Comparison of ENCODE assay signal across 9 cellular contexts in the genomic region with DNA sequence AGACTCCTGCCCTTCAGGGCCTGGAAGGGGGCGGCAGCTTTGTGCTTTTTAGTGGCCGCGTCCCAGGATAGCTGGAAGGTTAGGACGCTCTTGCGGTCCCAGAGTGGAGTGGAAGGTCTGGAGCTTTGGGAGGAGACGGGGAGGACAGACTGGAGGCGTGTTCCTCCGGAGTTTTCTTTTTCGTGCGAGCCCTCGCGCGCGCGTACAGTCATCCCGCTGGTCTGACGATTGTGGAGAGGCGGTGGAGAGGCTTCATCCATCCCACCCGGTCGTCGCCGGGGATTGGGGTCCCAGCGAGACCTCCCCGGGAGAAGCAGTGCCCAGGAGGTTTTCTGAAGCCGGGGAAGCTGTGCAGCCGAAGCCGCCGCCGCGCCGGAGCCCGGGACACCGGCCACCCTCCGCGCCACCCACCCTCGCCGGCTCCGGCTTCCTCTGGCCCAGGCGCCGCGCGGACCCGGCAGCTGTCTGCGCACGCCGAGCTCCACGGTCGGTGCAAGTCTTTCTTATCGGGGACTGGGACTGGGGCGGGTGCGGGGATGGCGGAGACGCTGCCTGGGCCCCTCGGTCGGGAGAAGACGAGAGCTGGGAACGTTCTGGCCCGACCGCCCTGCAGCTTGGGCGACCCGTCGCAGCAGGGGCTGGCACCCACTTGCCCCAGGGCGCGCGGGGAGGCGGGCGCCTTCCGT. TPM values are rescaled to one million over a fixed set of nuclear protein-coding genes. Genes with fewer than 3 reads are reported as not detected.
DNase-seq lines count a peak whose midpoint lies in the region; ATAC-seq, FAIRE-seq and TF ChIP-seq lines count a peak whose summit lies in the region.
"Had no signal": no experiment of that assay in that cellular context is flagged by ENCODE, and none has a peak within 500 bp of the region (broad histone marks: within the 10 kb centered on the region; RNA-seq: fewer than 3 reads in every experiment).

EDNRA (plus strand) TSS at position 207 of the 686 bp plus-strand sequence. CDS start 4,585 bp downstream, outside the sequence.

- H3K4me3 ChIP-seq in ACC112 (ENCODE audit: low read depth, low read length) (peak within 1 kb of the TSS; percentile 89), NT2/D1 (ENCODE audit: insufficient read length, low read depth) (peak within 1 kb of the TSS; percentile 65), fibroblast of mammary gland (ENCODE audit: control insufficient read depth, low read depth, low read length) (peak within 1 kb of the TSS; percentile 47), small intestine (ENCODE audit: low read depth in 1 of 2, low read length in 2 of 2) (peak within 1 kb of the TSS in 1 of 2 donors; percentile 38)
- H3K4me3 ChIP-seq: K562 had no signal

- peak within 1 kb of the TSS; percentile 82 for H2AFZ ChIP-seq in ACC112 (ENCODE audit: low read length, unreplicated experiment)

- peaks cover 43% of the 10 kb centered on the region for H3K27me3 Mint-ChIP-seq in nephron progenitor cell (ENCODE audit: low read depth, poor library complexity)

- ATAC-seq in HG03108 (IDR thresholded peaks at IDR 0.05; ENCODE audit: unreplicated experiment): no peak
- ATAC-seq: K562 had no signal

- H3K27ac ChIP-seq in ACC112 (ENCODE audit: low read depth, low read length): no peak within 1 kb of the TSS
- peak within 1 kb of the TSS in 1 of 2 donors; percentile 71 for H3K27ac ChIP-seq in small intestine (ENCODE audit: low read depth in 1 of 2, low read length in 1 of 2)

- DNase-seq in NT2/D1 (ENCODE audit: low read depth, low spot score) (peak; percentile 6), fibroblast of mammary gland (ENCODE audit: low read depth) (peak; percentile 47), nephron progenitor cell (peak; percentile 71), small intestine (no peak), activated gamma-delta T cell treated with Interleukin-2 at 50 U/mL for 16 hours (no peak)
- no peak for DNase-seq in activated naive CD4-positive, alpha-beta T cell treated with anti-CD3 and anti-CD28 coated beads, Interleukin-2, amount 50 U/mL, for 16 hours

- H3K27ac Mint-ChIP-seq in nephron progenitor cell: no peak within 1 kb of the TSS

- no peak for TF ChIP-seq CTCF in fibroblast of mammary gland (conservative IDR thresholded peaks at IDR 0.05; ENCODE audit: control insufficient read depth, insufficient read depth, low read depth, low read length)
- TF ChIP-seq CTCF in nephron progenitor cell (IDR thresholded peaks at IDR 0.05): no peak

- H3K9me3 ChIP-seq in NT2/D1 (ENCODE audit: insufficient read depth, low read length) (no peaks in the 10 kb centered on the region), small intestine (ENCODE audit: control insufficient read depth, low read depth) (no peaks in the 10 kb centered on the region)

- H3K4me1 ChIP-seq in ACC112 (ENCODE audit: control insufficient read depth, insufficient read depth, low read length, unreplicated experiment) (peaks cover 26% of the 10 kb centered on the region), NT2/D1 (ENCODE audit: insufficient read depth, insufficient read length) (no peaks in the 10 kb centered on the region), small intestine (ENCODE audit: control insufficient read depth in 2 of 2, insufficient read depth in 1 of 2, low read depth in 1 of 2, low read length in 1 of 2) (peaks cover 0 to 3% of the 10 kb centered on the region in 2 donors)

- H3K27me3 ChIP-seq in ACC112 (ENCODE audit: insufficient read depth, low read length) (no peaks in the 10 kb centered on the region), NT2/D1 (ENCODE audit: insufficient read depth, insufficient read length) (peaks cover 35% of the 10 kb centered on the region), small intestine (ENCODE audit: control insufficient read depth in 2 of 2, insufficient read depth in 2 of 2, low read length in 2 of 2) (peaks cover 0 to 2% of the 10 kb centered on the region in 2 donors)

- peaks cover 11% of the 10 kb centered on the region for H3K4me1 Mint-ChIP-seq in nephron progenitor cell

- H3K79me2 ChIP-seq in ACC112 (ENCODE audit: control insufficient read depth, insufficient read depth, low read length, unreplicated experiment): no peaks in the 10 kb centered on the region

- FAIRE-seq in small intestine (lab: Jason Lieb, UNC): no peak
- FAIRE-seq: K562 had no signal

- H3K36me3 ChIP-seq in ACC112 (ENCODE audit: insufficient read depth, low read length): no peaks in the 10 kb centered on the region
- H3K36me3 ChIP-seq in NT2/D1 (ENCODE audit: insufficient read depth, insufficient read length, low read length): no peaks in the 10 kb centered on the region
- no peaks in the 10 kb centered on the region for H3K36me3 ChIP-seq in small intestine (ENCODE audit: control insufficient read depth in 2 of 2, insufficient read depth in 2 of 2, low read length in 2 of 2)

- no peaks in the 10 kb centered on the region for H3K36me3 Mint-ChIP-seq in nephron progenitor cell (ENCODE audit: low read depth)

- no peaks in the 10 kb centered on the region for H3K9me3 Mint-ChIP-seq in nephron progenitor cell

- 3 to 14% (median 8%) methylated on average over 52 to 68 of the region's 68 CpGs for WGBS in small intestine, 3 donors

- peak within 1 kb of the TSS; percentile 94 for H3K4me3 Mint-ChIP-seq in nephron progenitor cell

- H3K9ac ChIP-seq in NT2/D1 (ENCODE audit: insufficient read length, low read depth): peak within 1 kb of the TSS; percentile 67

RNA-seq across cellular contexts. Expression of gene EDNRA, which starts in this region (rescaled TPM):
- 1 to 10 TPM in 1 of 3 donors, under 1 TPM in 1, not detected in 1; 0.27 to 3.3 TPM for polyA plus RNA-seq in small intestine
- polyA plus RNA-seq: K562 had no signal

Comparison
In these comparisons a context has a peak if more than half of its experiments do, and no peak if none do; other contexts are left out.
1. DNase-seq: peak in NT2/D1 (single experiment), fibroblast of mammary gland (single experiment) and nephron progenitor cell (single experiment); none in small intestine (single experiment), activated naive CD4-positive, alpha-beta T cell treated with anti-CD3 and anti-CD28 coated beads, Interleukin-2, amount 50 U/mL, for 16 hours (single experiment) and activated gamma-delta T cell treated with Interleukin-2 at 50 U/mL for 16 hours (single experiment).